8 cellular contexts compared by ENCODE assay signal in genomic region chr18:29874519-29875098, GRCh38.
DNase-seq lines count a peak whose midpoint lies in the region; ATAC-seq and TF ChIP-seq lines count a peak whose summit lies in the region.

No MANE protein-coding gene starts in this region.

- peak; percentile 34 for DNase-seq in GM03348 (ENCODE audit: low spot score)
- peak; percentile 55 for DNase-seq in inferior parietal cortex (ENCODE audit: extremely low spot score)
- no peak for DNase-seq in effector memory CD8-positive, alpha-beta T cell
- no peak for DNase-seq in stimulated activated CD4-positive, alpha-beta T cell treated with anti-CD3 and anti-CD28 coated beads, Interleukin-4, amount 100 ng/mL, for 4 hours
- no peak for DNase-seq in activated naive CD4-positive, alpha-beta T cell (lab: John Stamatoyannopoulos, UW)
- DNase-seq in naive thymus-derived CD8-positive, alpha-beta T cell, result no peak

- no peak overlapping the region for H3K27ac Mint-ChIP-seq in effector memory CD8-positive, alpha-beta T cell
- H3K27ac Mint-ChIP-seq in naive thymus-derived CD8-positive, alpha-beta T cell, result no peak overlapping the region

- TF ChIP-seq RAD21 in Ishikawa (IDR thresholded peaks at IDR 0.05; ENCODE audit: low read depth), result peak; percentile 75

- POLR2A ChIA-PET in naive thymus-derived CD8-positive, alpha-beta T cell (lab: Charles Lee), result no interaction called here

- TF ChIP-seq EP300 in Ishikawa (IDR thresholded peaks at IDR 0.05; ENCODE audit: borderline replicate concordance), result no peak

- no peaks in the 10 kb centered on the region for H3K4me1 Mint-ChIP-seq in effector memory CD8-positive, alpha-beta T cell (ENCODE audit: low read depth in 2 of 2)
- no peaks in the 10 kb centered on the region for H3K4me1 Mint-ChIP-seq in naive thymus-derived CD8-positive, alpha-beta T cell

- no peaks in the 10 kb centered on the region for H3K36me3 Mint-ChIP-seq in effector memory CD8-positive, alpha-beta T cell (ENCODE audit: insufficient read depth)
- no peaks in the 10 kb centered on the region for H3K36me3 Mint-ChIP-seq in naive thymus-derived CD8-positive, alpha-beta T cell

- H3K4me3 Mint-ChIP-seq in effector memory CD8-positive, alpha-beta T cell, result no peak overlapping the region
- no peak overlapping the region for H3K4me3 Mint-ChIP-seq in naive thymus-derived CD8-positive, alpha-beta T cell

- no peaks in the 10 kb centered on the region for H3K27me3 Mint-ChIP-seq in effector memory CD8-positive, alpha-beta T cell
- no peaks in the 10 kb centered on the region for H3K27me3 Mint-ChIP-seq in naive thymus-derived CD8-positive, alpha-beta T cell

- H3K9me3 Mint-ChIP-seq in effector memory CD8-positive, alpha-beta T cell, result peaks cover 11 to 16% of the 10 kb centered on the region in 2 donors
- peaks cover 0 to 35% (median 9%) of the 10 kb centered on the region in 9 donors for H3K9me3 Mint-ChIP-seq in naive thymus-derived CD8-positive, alpha-beta T cell

- peak; percentile 55; the same call in 1 of the 3 replicates for ATAC-seq in SK-N-SH treated with all-trans-retinoic acid at 6 μM for 48 hours
- ATAC-seq in effector memory CD8-positive, alpha-beta T cell (replicated peaks), result no peak
- no peak for ATAC-seq in naive thymus-derived CD8-positive, alpha-beta T cell

TF ChIP-seq in Ishikawa, 13 proteins besides CTCF, POLR2A, EP300 and RAD21:
- no peak for TF ChIP-seq TEAD4 (IDR thresholded peaks at IDR 0.05)
- no peak for TF ChIP-seq CEBPB (IDR thresholded peaks at IDR 0.05)
- TF ChIP-seq REST (IDR thresholded peaks at IDR 0.05; ENCODE audit: low read depth), result no peak
- TF ChIP-seq ZBTB7A (IDR thresholded peaks at IDR 0.05; ENCODE audit: low read depth), result no peak
- no peak for TF ChIP-seq YY1 (IDR thresholded peaks at IDR 0.05; ENCODE audit: low read depth)
- TF ChIP-seq NFIC (IDR thresholded peaks at IDR 0.05), result no peak
- no peak for TF ChIP-seq EGR1 (IDR thresholded peaks at IDR 0.05)
- TF ChIP-seq CREB1 (IDR thresholded peaks at IDR 0.05; ENCODE audit: low read depth), result no peak
- TF ChIP-seq MAX (IDR thresholded peaks at IDR 0.05), result no peak
- no peak for TF ChIP-seq USF1 (IDR thresholded peaks at IDR 0.05)
- TF ChIP-seq TAF1 (IDR thresholded peaks at IDR 0.05; ENCODE audit: low read depth), result no peak
- TF ChIP-seq FOXM1 (IDR thresholded peaks at IDR 0.05; ENCODE audit: borderline replicate concordance, low read depth), result no peak
- TF ChIP-seq TCF12 (IDR thresholded peaks at IDR 0.05; ENCODE audit: low read depth), result no peak

TF ChIP-seq in SK-N-SH treated with all-trans-retinoic acid at 6 μM for 48 hours, 23 proteins besides CTCF, POLR2A, EP300 and RAD21:
- TF ChIP-seq ZFP3 (CRISPR knock-in tag; IDR thresholded peaks at IDR 0.05) (no peak), ZFP30 (CRISPR knock-in tag; IDR thresholded peaks at IDR 0.05) (no peak), CSRNP3 (CRISPR knock-in tag; IDR thresholded peaks at IDR 0.05) (no peak), TOX (CRISPR knock-in tag; IDR thresholded peaks at IDR 0.05; ENCODE audit: borderline replicate concordance) (no peak), PPARA (CRISPR knock-in tag; IDR thresholded peaks at IDR 0.05; ENCODE audit: borderline replicate concordance) (no peak), CREB5 (CRISPR knock-in tag; IDR thresholded peaks at IDR 0.05; ENCODE audit: low read depth) (no peak), ESRRG (CRISPR knock-in tag; IDR thresholded peaks at IDR 0.05) (no peak), ZNF70 (CRISPR knock-in tag; IDR thresholded peaks at IDR 0.05) (no peak), TCF4 (CRISPR knock-in tag; IDR thresholded peaks at IDR 0.05; ENCODE audit: borderline replicate concordance) (no peak), PATZ1 (CRISPR knock-in tag; IDR thresholded peaks at IDR 0.05; ENCODE audit: borderline replicate concordance) (no peak), SNAI2 (CRISPR knock-in tag; IDR thresholded peaks at IDR 0.05) (no peak), ISL1 (CRISPR knock-in tag; IDR thresholded peaks at IDR 0.05) (no peak), ZC3H10 (CRISPR knock-in tag; IDR thresholded peaks at IDR 0.05) (no peak), CSDC2 (CRISPR knock-in tag; IDR thresholded peaks at IDR 0.05) (no peak), GLIS3 (CRISPR knock-in tag; IDR thresholded peaks at IDR 0.05) (no peak), OSR1 (CRISPR knock-in tag; IDR thresholded peaks at IDR 0.05) (no peak), ZNF565 (CRISPR knock-in tag; conservative IDR thresholded peaks at IDR 0.05; ENCODE audit: low read depth) (no peak), BACH2 (CRISPR knock-in tag; IDR thresholded peaks at IDR 0.05; ENCODE audit: borderline replicate concordance) (no peak)

Comparison
In these comparisons a context has a peak if more than half of its experiments do, and no peak if none do; other contexts are left out.
1. DNase-seq: peak in GM03348 (single experiment) and inferior parietal cortex (single experiment); none in effector memory CD8-positive, alpha-beta T cell (0 of 3), stimulated activated CD4-positive, alpha-beta T cell treated with anti-CD3 and anti-CD28 coated beads, Interleukin-4, amount 100 ng/mL, for 4 hours (0 of 2), activated naive CD4-positive, alpha-beta T cell (0 of 4) and naive thymus-derived CD8-positive, alpha-beta T cell (0 of 10).